1 cellular context compared by ENCODE assay signal in the genomic region with DNA sequence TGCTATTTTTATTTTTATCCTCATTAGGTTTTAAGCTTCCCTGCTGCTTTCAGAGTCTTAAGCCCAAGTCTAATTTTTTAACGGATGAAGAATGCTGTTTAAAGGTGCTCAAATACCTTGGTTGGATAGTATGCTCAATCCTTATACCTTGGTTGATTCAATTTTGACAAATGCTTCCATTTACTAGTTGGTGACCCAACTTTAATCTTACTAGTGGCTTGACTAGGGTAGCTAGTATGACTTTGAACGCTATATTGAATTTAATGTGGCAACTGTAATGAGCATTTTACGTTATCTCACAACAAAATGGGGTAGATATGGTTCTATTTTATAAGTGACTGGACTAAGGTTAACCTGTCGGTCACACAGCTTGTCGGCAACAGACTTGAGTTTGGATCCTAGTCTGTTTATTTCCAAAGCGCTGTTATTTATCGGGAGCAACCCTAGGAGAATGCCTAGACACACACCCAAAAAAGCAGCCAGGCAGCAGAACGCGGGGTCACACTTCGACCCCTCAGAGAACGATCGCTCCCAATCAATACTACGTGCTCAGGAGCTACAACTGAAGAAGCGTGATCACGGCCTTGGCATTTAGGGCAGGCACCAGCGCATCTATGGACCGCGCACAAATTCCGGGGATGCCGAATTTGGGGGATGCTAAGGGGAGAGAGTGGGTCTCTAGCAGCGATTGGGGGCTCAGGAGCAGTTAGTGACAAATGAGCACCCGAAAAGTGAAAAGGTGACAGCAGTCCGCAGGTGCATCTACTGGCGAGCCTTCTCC.
TF ChIP-seq lines count a peak whose summit lies in the region.

No MANE protein-coding gene starts in this region.

TF ChIP-seq in IMR-90, 13 proteins besides CTCF, POLR2A, EP300 and RAD21 (continued from another document):
- TF ChIP-seq RCOR1 (IDR thresholded peaks at IDR 0.05; ENCODE audit: insufficient replicate concordance, low read length) (no peak), CEBPB (IDR thresholded peaks at IDR 0.05; ENCODE audit: low read depth, low read length) (no peak), CHD1 (IDR thresholded peaks at IDR 0.05; ENCODE audit: low read depth, low read length) (no peak), RFX5 (IDR thresholded peaks at IDR 0.05; ENCODE audit: low read depth, low read length) (no peak), BHLHE40 (IDR thresholded peaks at IDR 0.05; ENCODE audit: low read depth, low read length) (no peak), MAFK (IDR thresholded peaks at IDR 0.05; ENCODE audit: low read depth, low read length) (no peak), FOS (IDR thresholded peaks at IDR 0.05; ENCODE audit: low read depth, low read length) (no peak)
- TF ChIP-seq, protein P1, sequence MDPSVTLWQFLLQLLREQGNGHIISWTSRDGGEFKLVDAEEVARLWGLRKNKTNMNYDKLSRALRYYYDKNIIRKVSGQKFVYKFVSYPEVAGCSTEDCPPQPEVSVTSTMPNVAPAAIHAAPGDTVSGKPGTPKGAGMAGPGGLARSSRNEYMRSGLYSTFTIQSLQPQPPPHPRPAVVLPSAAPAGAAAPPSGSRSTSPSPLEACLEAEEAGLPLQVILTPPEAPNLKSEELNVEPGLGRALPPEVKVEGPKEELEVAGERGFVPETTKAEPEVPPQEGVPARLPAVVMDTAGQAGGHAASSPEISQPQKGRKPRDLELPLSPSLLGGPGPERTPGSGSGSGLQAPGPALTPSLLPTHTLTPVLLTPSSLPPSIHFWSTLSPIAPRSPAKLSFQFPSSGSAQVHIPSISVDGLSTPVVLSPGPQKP (IDR thresholded peaks at IDR 0.05; ENCODE audit: borderline replicate concordance, low read depth, low read length): no peak
